8 cellular contexts compared by ENCODE assay signal in the genomic region with DNA sequence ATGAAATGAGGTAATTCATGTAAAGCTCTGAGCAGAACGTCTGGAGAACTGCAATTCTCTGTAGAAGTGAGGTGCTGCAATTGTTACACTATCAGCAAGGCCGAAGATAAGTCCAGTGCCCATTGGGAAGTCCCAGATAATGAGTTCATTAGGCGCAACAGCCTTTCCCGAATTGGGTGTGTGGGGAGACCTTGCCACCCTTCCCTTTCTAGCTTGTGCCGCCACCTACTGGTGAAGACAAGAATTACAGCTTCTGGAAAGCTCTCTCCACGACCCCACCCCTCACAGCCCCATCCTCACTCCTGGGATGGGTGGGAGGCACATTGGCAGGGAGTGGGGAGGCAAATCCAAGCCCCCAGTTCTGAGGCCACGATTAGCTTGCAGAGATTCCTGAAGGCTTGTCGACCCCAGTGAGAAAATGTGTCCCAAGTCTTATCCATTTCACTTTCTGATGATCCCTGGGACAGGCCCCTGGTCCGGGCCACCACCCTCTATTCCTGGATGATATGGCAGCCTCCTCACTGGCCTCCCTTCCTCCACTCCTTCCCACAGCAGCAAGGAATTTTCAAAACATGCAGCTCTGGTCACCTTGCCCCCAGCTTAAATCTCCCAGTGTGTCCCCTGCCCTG. TPM values are rescaled to one million over a fixed set of nuclear protein-coding genes. Genes with fewer than 3 reads are reported as not detected.
DNase-seq lines count a peak whose midpoint lies in the region; ATAC-seq and TF ChIP-seq lines count a peak whose summit lies in the region.

No MANE protein-coding gene starts in this region.

- TF ChIP-seq EP300 in upper lobe of left lung (IDR thresholded peaks at IDR 0.05): no peak

- H3K4me1 ChIP-seq in parathyroid adenoma (peaks cover 4% of the 10 kb centered on the region), upper lobe of left lung (peaks cover 29 to 35% (median 33%) of the 10 kb centered on the region in 4 donors)

- TF ChIP-seq POLR2A in upper lobe of left lung (IDR thresholded peaks at IDR 0.05): no peak

- peak; percentile 97 for TF ChIP-seq CTCF in parathyroid adenoma (IDR thresholded peaks at IDR 0.05)
- peak; percentile 86 to 96 (median 91) for TF ChIP-seq CTCF in upper lobe of left lung (IDR thresholded peaks at IDR 0.05)

- no peak overlapping the region for H3K27ac ChIP-seq in parathyroid adenoma
- H3K27ac ChIP-seq in upper lobe of left lung: peak overlapping the region in 2 of 4 donors; percentile 58 to 66

- ATAC-seq in upper lobe of left lung (ENCODE audit: low FRiP score in 2 of 2) (peak; percentile 52 to 84), HG02840 (IDR thresholded peaks at IDR 0.05; ENCODE audit: low FRiP score, unreplicated experiment) (no peak)

- no peak overlapping the region for H3K4me3 ChIP-seq in parathyroid adenoma (ENCODE audit: low read depth, low read length)
- no peak overlapping the region for H3K4me3 ChIP-seq in upper lobe of left lung

- no peaks in the 10 kb centered on the region for H3K36me3 ChIP-seq in parathyroid adenoma (ENCODE audit: control insufficient read depth, insufficient read depth, low read length)
- no peaks in the 10 kb centered on the region for H3K36me3 ChIP-seq in upper lobe of left lung

- H3K9ac ChIP-seq in parathyroid adenoma: no peak overlapping the region

- peak; percentile 21 for DNase-seq in DMS 273 treated with DMSO at 0.1 percent for 48 hours (lab: John Stamatoyannopoulos, UW)
- peak; percentile 49 for DNase-seq in HK-2 (ENCODE audit: unreplicated experiment)
- peak; percentile 63 for DNase-seq in RPMI8226
- peak; percentile 37 for DNase-seq in activated gamma-delta T cell treated with anti-CD3 and anti-CD28 coated beads, Interleukin-2, amount 50 U/mL, for 16 hours (ENCODE audit: low read depth)
- DNase-seq in glomerular visceral epithelial cell (ENCODE audit: extremely low spot score): peak; percentile 66
- DNase-seq in upper lobe of left lung: peak in 1 of 2 donors; percentile 56

- H3K9me3 ChIP-seq in parathyroid adenoma (ENCODE audit: control insufficient read depth, low read length) (no peaks in the 10 kb centered on the region), upper lobe of left lung (no peaks in the 10 kb centered on the region)

- 10 to 20% methylated on average over 7 to 9 of the region's 9 CpGs for WGBS in upper lobe of left lung, 2 donors

- H2AFZ ChIP-seq in parathyroid adenoma: no peak overlapping the region

- H3K27me3 ChIP-seq in parathyroid adenoma (ENCODE audit: control insufficient read depth, insufficient read depth, low read length): no peaks in the 10 kb centered on the region
- no peaks in the 10 kb centered on the region for H3K27me3 ChIP-seq in upper lobe of left lung

- no peak overlapping the region for H3K4me2 ChIP-seq in parathyroid adenoma (ENCODE audit: low read length)

- H3K79me2 ChIP-seq in parathyroid adenoma: no peaks in the 10 kb centered on the region

RNA-seq across cellular contexts. Expression of a gene that starts 36.4 kb away (rescaled TPM):
- 1 to 10 TPM; 1.0 to 7.7 (median 1.5) TPM for total RNA-seq in upper lobe of left lung

RNA-seq across cellular contexts. Expression of a gene that starts 53.0 kb away (rescaled TPM):
- 100 to 1,000 TPM in 2 of 6 donors, 10 to 100 TPM in 4; 19.9 to 200 (median 81.1) TPM for total RNA-seq in upper lobe of left lung
